In genomic region chr17:43461185-43461584, GRCh38 we compare ENCODE assay signal across 35 cellular contexts.
"Had no signal": no experiment of that assay in that cellular context is flagged by ENCODE, and none has a peak within 500 bp of the region (broad histone marks: within the 10 kb centered on the region; RNA-seq: fewer than 3 reads in every experiment).

No MANE protein-coding gene starts in this region.

- H3K9me3 ChIP-seq: MG63 had no signal

- DNase-seq: Karpas-422, Kasumi-1, MG63, MM.1S, MV-4-11, NCI-H1048, NCI-H1092, NCI-H1092 treated with DMSO at 0.1 percent for 48 hours, NCI-H1105, NCI-H1105 treated with DMSO at 0.1 percent for 48 hours, NCI-H1417, NCI-H1417 treated with DMSO at 0.1 percent for 48 hours, NCI-H1436, NCI-H1436 treated with DMSO at 0.1 percent for 48 hours, NCI-H146, NCI-H1694, NCI-H1694 treated with DMSO at 0.1 percent for 48 hours, NCI-H187, NCI-H187 treated with DMSO at 0.1 percent for 48 hours, NCI-H1930, NCI-H2029, NCI-H2029 treated with DMSO at 0.1 percent for 48 hours, NCI-H2081, NCI-H2081 treated with DMSO at 0.1 percent for 48 hours, NCI-H2107, NCI-H2171, NCI-H2171 treated with DMSO at 0.1 percent for 48 hours, NCI-H2227 treated with DMSO at 0.1 percent for 48 hours, NCI-H226, NCI-H345, NCI-H446, NCI-H446 treated with DMSO at 0.1 percent for 48 hours, NCI-H510A, NCI-H510A treated with DMSO at 0.1 percent for 48 hours had no signal

- H3K4me2 ChIP-seq: KMS-11 had no signal

- H3K36me3 ChIP-seq: MG63 had no signal

- H3K4me3 ChIP-seq: MG63 had no signal

- H3K27ac ChIP-seq: KMS-11 had no signal

- H3K9ac ChIP-seq: KMS-11 had no signal

- H3K27me3 ChIP-seq: MG63 had no signal
